9 cellular contexts compared by ENCODE assay signal in the genomic region with DNA sequence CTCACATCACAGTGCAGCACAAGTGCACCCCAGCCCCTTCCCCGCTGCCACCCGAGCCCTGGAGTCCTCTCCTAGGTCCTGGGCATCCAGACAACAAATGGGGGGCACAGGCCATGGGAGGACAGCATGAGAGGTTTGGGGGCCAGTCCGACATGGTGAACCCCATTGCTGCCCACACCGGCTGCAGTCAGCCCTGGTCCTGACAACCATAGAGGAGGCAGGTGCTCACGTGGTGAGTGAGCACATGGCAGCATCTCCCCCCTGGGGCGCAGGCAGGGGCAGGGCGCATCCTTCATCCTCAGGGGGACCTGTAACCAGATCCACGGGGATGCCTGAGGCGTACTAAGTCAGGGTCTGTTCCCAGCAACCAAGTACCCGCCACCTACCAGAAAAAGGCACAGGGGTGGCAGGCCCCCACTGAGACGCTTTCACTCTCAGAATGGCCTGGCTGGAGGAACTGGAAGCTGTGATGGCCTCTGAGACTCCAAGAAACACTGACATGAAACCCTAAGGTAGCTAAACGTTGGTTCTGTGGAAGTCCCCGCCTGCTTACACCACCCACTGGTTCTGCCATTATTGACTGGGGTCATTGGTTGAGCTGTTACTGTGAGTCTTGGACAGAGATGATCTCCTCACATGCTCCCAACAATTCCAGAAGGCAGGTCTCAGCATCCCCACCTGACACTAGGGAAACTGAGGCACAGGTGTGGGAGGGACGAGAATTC. TPM values are rescaled to one million over a fixed set of nuclear protein-coding genes. Genes with fewer than 3 reads are reported as not detected.
DNase-seq lines count a peak whose midpoint lies in the region; ATAC-seq, FAIRE-seq and TF ChIP-seq lines count a peak whose summit lies in the region.
"Had no signal": no experiment of that assay in that cellular context is flagged by ENCODE, and none has a peak within 500 bp of the region (broad histone marks: within the 10 kb centered on the region; RNA-seq: fewer than 3 reads in every experiment).

No MANE protein-coding gene starts in this region.

- no peak for TF ChIP-seq RAD21 in H1 (IDR thresholded peaks at IDR 0.05 in 1 of 2, conservative IDR thresholded peaks at IDR 0.05 in 1 of 2; ENCODE audit: low read depth in 2 of 2, low read length in 2 of 2)

- peaks cover 10% of the 10 kb centered on the region for H3K23me2 ChIP-seq in H1 (ENCODE audit: low read depth, low read length)

- peaks cover 4% of the 10 kb centered on the region; the same call in 1 of the 2 replicates for H3K79me1 ChIP-seq in H1 (ENCODE audit: low read depth, low read length)

- H3K36me3 ChIP-seq in H1 (ENCODE audit: control insufficient read depth in 2 of 4, insufficient read depth in 4 of 4, low read length in 3 of 4) (no peaks in the 10 kb centered on the region), uterus (no peaks in the 10 kb centered on the region)

- H3K27ac ChIP-seq in H1 (ENCODE audit: low read depth, low read length) (no peak overlapping the region), uterus (peak overlapping the region in 1 of 2 donors; percentile 61)

- TF ChIP-seq CTCF in H1 (IDR thresholded peaks at IDR 0.05; ENCODE audit: control extremely low read depth in 1 of 3, insufficient read depth in 1 of 3, low read depth in 1 of 3, low read length in 3 of 3) (no peak), uterus (IDR thresholded peaks at IDR 0.05) (no peak)

- no peak overlapping the region for H3K14ac ChIP-seq in H1 (ENCODE audit: insufficient read length)

- peak overlapping the region; percentile 98; the same call in 1 of the 2 replicates for H2BK12ac ChIP-seq in H1 (ENCODE audit: low read depth, low read length)

- H3K27me3 Mint-ChIP-seq in T-helper 1 cell treated with Interleukin-12 subunit alpha and Interleukin-12 subunit beta and Interleukin-4 antibody, amounts not matched to agents 30 μg/mL and 1 μg/mL, for 36 hours (ENCODE audit: low read depth), result peaks cover 15% of the 10 kb centered on the region

- no peak overlapping the region for H3K56ac ChIP-seq in H1 (replicated peaks; ENCODE audit: insufficient read length, low read depth, low read length)

- peak overlapping the region; percentile 46; the same call in 1 of the 2 replicates for H4K8ac ChIP-seq in H1 (ENCODE audit: extremely low read depth, insufficient read depth, low read length)

- H3K27me3 ChIP-seq in H1 (replicated peaks in 1 of 4; ENCODE audit: control insufficient read depth in 3 of 4, extremely low read depth in 1 of 4, insufficient read depth in 3 of 4, low read length in 3 of 4), result peaks cover 13 to 33% (median 27%) of the 10 kb centered on the region in 4 experiments
- peaks cover 0 to 6% of the 10 kb centered on the region in 2 donors for H3K27me3 ChIP-seq in uterus

- ATAC-seq in GM21786 (IDR thresholded peaks at IDR 0.05; ENCODE audit: unreplicated experiment), result peak; percentile 20
- ATAC-seq in left lobe of liver, result no peak

- no peak for TF ChIP-seq EP300 in H1 (IDR thresholded peaks at IDR 0.05; ENCODE audit: borderline replicate concordance in 1 of 2, low read depth in 2 of 2, low read length in 2 of 2)

- TF ChIP-seq POLR2A in H1 (IDR thresholded peaks at IDR 0.05; ENCODE audit: control extremely low read depth in 1 of 2, low read depth in 2 of 2, low read length in 2 of 2) (no peak), uterus (IDR thresholded peaks at IDR 0.05) (no peak)

- no peaks in the 10 kb centered on the region for H3K9me3 Mint-ChIP-seq in T-helper 1 cell treated with Interleukin-12 subunit alpha and Interleukin-12 subunit beta and Interleukin-4 antibody, amounts not matched to agents 30 μg/mL and 1 μg/mL, for 36 hours

- H3K4me2 ChIP-seq in H1 (ENCODE audit: insufficient read depth in 1 of 2, low read depth in 2 of 2, low read length in 2 of 2), result peak overlapping the region; percentile 78 to 94; a peak in 3 of 4 replicates

- peak overlapping the region; percentile 96; the same call in 1 of the 2 replicates for H2BK5ac ChIP-seq in H1 (ENCODE audit: low read depth, low read length)

- DNase-seq in H1 (ENCODE audit: low read depth in 1 of 2, low spot score in 2 of 2), result no peak
- peak; percentile 34 for DNase-seq in stimulated activated naive CD4-positive, alpha-beta T cell treated with Interleukin-2 at 50 U/mL for 16 hours (lab: John Stamatoyannopoulos, UW)
- DNase-seq in left lobe of liver (ENCODE audit: low spot score), result no peak
- no peak for DNase-seq in uterus
- no peak for DNase-seq in nucleus accumbens (lab: John Stamatoyannopoulos, UW)
- no peak for DNase-seq in HTR-8/SVneo (ENCODE audit: insufficient read length, low spot score)

- H4K91ac ChIP-seq in H1 (replicated peaks; ENCODE audit: insufficient read length, low read length), result peak overlapping the region; percentile 73

- 87% methylated on average over 12 of the region's 14 CpGs; no CpG with 5 or more reads in 1 of the 2 experiments for WGBS in H1 (ENCODE audit: extremely low coverage in 1 of 2, insufficient coverage in 1 of 2, insufficient read length in 1 of 2, insufficient replicate concordance in 2 of 2, low coverage in 1 of 2, low lambda C conversion rate in 2 of 2, missing lambda C conversion rate in 1 of 2), 2 experiments

- H3K9ac ChIP-seq in H1 (replicated peaks in 1 of 4; ENCODE audit: extremely low read depth in 1 of 4, low read depth in 3 of 4, low read length in 3 of 4), result no peak overlapping the region

- H2BK15ac ChIP-seq in H1 (ENCODE audit: low read length), result peak overlapping the region; percentile 98; the same call in 1 of the 2 replicates

- peak overlapping the region; percentile 96 for H3K27ac Mint-ChIP-seq in T-helper 1 cell treated with Interleukin-12 subunit alpha and Interleukin-12 subunit beta and Interleukin-4 antibody, amounts not matched to agents 30 μg/mL and 1 μg/mL, for 36 hours

- H2AFZ ChIP-seq in H1 (ENCODE audit: low read length), result no peak overlapping the region

- peaks cover 68% of the 10 kb centered on the region for H3K4me1 Mint-ChIP-seq in T-helper 1 cell treated with Interleukin-12 subunit alpha and Interleukin-12 subunit beta and Interleukin-4 antibody, amounts not matched to agents 30 μg/mL and 1 μg/mL, for 36 hours (ENCODE audit: low read depth)

- H3K9me3 ChIP-seq in H1 (ENCODE audit: insufficient read depth in 2 of 2, low read depth in 1 of 2, low read length in 1 of 2), result no peaks in the 10 kb centered on the region
- H3K9me3 ChIP-seq in uterus, result no peaks in the 10 kb centered on the region

- peaks cover 3% of the 10 kb centered on the region for H3K36me3 Mint-ChIP-seq in T-helper 1 cell treated with Interleukin-12 subunit alpha and Interleukin-12 subunit beta and Interleukin-4 antibody, amounts not matched to agents 30 μg/mL and 1 μg/mL, for 36 hours (ENCODE audit: low read depth)

- 0 out of 2 replicates have a peak overlapping the region, but pooled peaks have one; percentile 66 for H3K18ac ChIP-seq in H1 (ENCODE audit: extremely low read depth, low read length)

- peak overlapping the region; percentile 60; the same call in 1 of the 2 replicates for H2AK5ac ChIP-seq in H1 (ENCODE audit: low read depth, low read length)

- peaks cover 0 to 6% of the 10 kb centered on the region in 2 experiments for H4K20me1 ChIP-seq in H1 (replicated peaks in 1 of 2; ENCODE audit: control insufficient read depth in 1 of 2, insufficient read depth in 2 of 2, low read length in 2 of 2)

- intact Hi-C loops in uterus (cut with DNase I; ENCODE audit: low total_unique reads), result no loop called here

- FAIRE-seq in H1 (lab: Jason Lieb, UNC), result no peak
- FAIRE-seq in HTR-8/SVneo (lab: Jason Lieb, UNC), result no peak

- H3K4me3 ChIP-seq in H1 (ENCODE audit: extremely low read depth in 1 of 4, insufficient read depth in 2 of 4, low read depth in 3 of 4, low read length in 4 of 4) (peak overlapping the region in 2 of 4 experiments; percentile 2 to 56; a peak in 2 of 8 replicates), uterus (no peak overlapping the region)

- H3K79me2 ChIP-seq in H1 (ENCODE audit: control insufficient read depth in 1 of 2, insufficient read depth in 2 of 2, low read length in 2 of 2), result no peaks in the 10 kb centered on the region

- H3K4me1 ChIP-seq in H1 (replicated peaks in 1 of 4; ENCODE audit: control insufficient read depth in 3 of 4, insufficient read depth in 4 of 4, low read length in 3 of 4) (peaks cover 12 to 36% (median 25%) of the 10 kb centered on the region in 4 experiments), uterus (no peaks in the 10 kb centered on the region)

- peak overlapping the region; percentile 82 for H3K4ac ChIP-seq in H1 (replicated peaks; ENCODE audit: insufficient read length, low read depth, low read length)

- peak overlapping the region; percentile 90; the same call in 1 of the 2 replicates for H2BK20ac ChIP-seq in H1 (ENCODE audit: low read length)

- H3K23ac ChIP-seq in H1 (ENCODE audit: insufficient read length), result no peak overlapping the region

- H3K4me3 Mint-ChIP-seq in T-helper 1 cell treated with Interleukin-12 subunit alpha and Interleukin-12 subunit beta and Interleukin-4 antibody, amounts not matched to agents 30 μg/mL and 1 μg/mL, for 36 hours, result peak overlapping the region; percentile 71

- CTCF ChIA-PET in H1 (lab: Charles Lee; ENCODE audit: partially characterized antibody), result interaction anchor here (1.0 to 3.8 kb wide), 12 partner anchors 8 to 660 kb away, joined by 3 to 18 read pairs (median 6); no protein-coding TSS in a partner anchor

- peak overlapping the region; percentile 57 for H2BK120ac ChIP-seq in H1 (replicated peaks; ENCODE audit: low read depth, low read length)

- peak overlapping the region; percentile 20 for H4K5ac ChIP-seq in H1 (ENCODE audit: insufficient read length, low read depth, low read length)

- POLR2A ChIA-PET in H1 (lab: Charles Lee; ENCODE audit: partially characterized antibody), result interaction anchor here (0.6 to 2.4 kb wide), 4 partner anchors 10 to 216 kb away, joined by 3 to 9 read pairs (median 5); a partner anchor contains a TSS

RNA-seq across cellular contexts. Expression of a gene that starts 6.5 kb away (rescaled TPM):
- 3.9 and 4.9 TPM in 2 replicates for total RNA-seq in H1 (2021; fragmentation: NEBNext Ultra II Directional; extraction: Animal tissue kit (Norgen Biotek cat#: 25700))
- polyA plus RNA-seq in H1 (2011; rRNA removed), result 1.7 and 3.1 TPM in 2 replicates
- polyA plus RNA-seq in H1 (2011; cell fraction: cytosol; rRNA removed), result 2.3 TPM
- 9.8 TPM for polyA plus RNA-seq in H1 (2011; cell fraction: nucleus; rRNA removed)
- 1.5 to 2.1 TPM (median 1.9 TPM) in 4 replicates for polyA plus RNA-seq in H1 (2012, experiment 1 of 2)
- polyA plus RNA-seq in H1 (2012, experiment 2 of 2), result 2.0 TPM
- polyA plus RNA-seq in H1 (2013, experiment 1 of 2), result 3.7 TPM
- 3.2 TPM for polyA plus RNA-seq in H1 (2013, experiment 2 of 2)
- 1.7 and 2.4 TPM in 2 replicates for polyA minus RNA-seq in H1 (2011; rRNA and poly(A)+ RNA removed)
- 2.5 TPM for polyA minus RNA-seq in H1 (2011; cell fraction: cytosol; rRNA and poly(A)+ RNA removed)
- polyA minus RNA-seq in H1 (2011; cell fraction: nucleus; rRNA and poly(A)+ RNA removed), result 5.8 TPM
- 12.7 TPM for total RNA-seq in left lobe of liver
- 10 to 100 TPM in 3 of 4 donors, 1 to 10 TPM in 1; 5.4 to 16.7 (median 13.4) TPM for total RNA-seq in uterus

RNA-seq across cellular contexts. Expression of a gene that starts 6.8 kb away (rescaled TPM):
- not detected in 2 replicates for total RNA-seq in H1 (2021; fragmentation: NEBNext Ultra II Directional; extraction: Animal tissue kit (Norgen Biotek cat#: 25700))
- polyA plus RNA-seq in H1 (2011; rRNA removed), result 0.09 TPM in 1 of 2 replicates, not detected in the other
- 0.36 TPM for polyA plus RNA-seq in H1 (2011; cell fraction: cytosol; rRNA removed)
- polyA plus RNA-seq in H1 (2011; cell fraction: nucleus; rRNA removed), result 0.90 TPM
- 0.25 TPM in 1 of 4 replicates, not detected in the others for polyA plus RNA-seq in H1 (2012, experiment 1 of 2)
- polyA plus RNA-seq in H1 (2012, experiment 2 of 2), result not detected
- polyA plus RNA-seq in H1 (2013, experiment 1 of 2), result 0.12 TPM
- 0.13 TPM for polyA plus RNA-seq in H1 (2013, experiment 2 of 2)
- polyA minus RNA-seq in H1 (2011; rRNA and poly(A)+ RNA removed), result not detected in 2 replicates
- not detected for polyA minus RNA-seq in H1 (2011; cell fraction: cytosol; rRNA and poly(A)+ RNA removed)
- not detected for polyA minus RNA-seq in H1 (2011; cell fraction: nucleus; rRNA and poly(A)+ RNA removed)
- total RNA-seq in left lobe of liver, result 1.3 TPM
- under 1 TPM in 2 of 4 donors, not detected in 2; 0.21 to 0.46 TPM for total RNA-seq in uterus
- total RNA-seq: fibroblast of villous mesenchyme had no signal

RNA-seq across cellular contexts. Expression of a gene that starts 57.0 kb away (rescaled TPM):
- total RNA-seq in H1 (2021; fragmentation: NEBNext Ultra II Directional; extraction: Animal tissue kit (Norgen Biotek cat#: 25700)), result 75.0 and 78.9 TPM in 2 replicates
- polyA plus RNA-seq in H1 (2011; rRNA removed), result 68.2 and 70.5 TPM in 2 replicates
- 87.3 TPM for polyA plus RNA-seq in H1 (2011; cell fraction: cytosol; rRNA removed)
- 69.7 TPM for polyA plus RNA-seq in H1 (2011; cell fraction: nucleus; rRNA removed)
- polyA plus RNA-seq in H1 (2012, experiment 1 of 2), result 60.0 to 63.7 TPM (median 62.1 TPM) in 4 replicates
- 36.0 TPM for polyA plus RNA-seq in H1 (2012, experiment 2 of 2)
- 49.9 TPM for polyA plus RNA-seq in H1 (2013, experiment 1 of 2)
- polyA plus RNA-seq in H1 (2013, experiment 2 of 2), result 51.6 TPM
- 98.4 and 122 TPM in 2 replicates for polyA minus RNA-seq in H1 (2011; rRNA and poly(A)+ RNA removed)
- polyA minus RNA-seq in H1 (2011; cell fraction: cytosol; rRNA and poly(A)+ RNA removed), result 68.6 TPM
- 76.8 TPM for polyA minus RNA-seq in H1 (2011; cell fraction: nucleus; rRNA and poly(A)+ RNA removed)
- total RNA-seq in left lobe of liver, result 16.7 TPM
- total RNA-seq in uterus, result 10 to 100 TPM; 10.8 to 57.9 (median 33.9) TPM
